12 cellular contexts compared by ENCODE assay signal in genomic region chr2:101004671-101005325, GRCh38. TPM values are rescaled to one million over a fixed set of nuclear protein-coding genes. Genes with fewer than 3 reads are reported as not detected.
DNase-seq lines count a peak whose midpoint lies in the region; ATAC-seq and TF ChIP-seq lines count a peak whose summit lies in the region.
"Had no signal": no experiment of that assay in that cellular context is flagged by ENCODE, and none has a peak within 500 bp of the region (broad histone marks: within the 10 kb centered on the region; RNA-seq: fewer than 3 reads in every experiment).

No MANE protein-coding gene starts in this region.

- ATAC-seq in DND-41 (ENCODE audit: insufficient read depth, low read depth) (no peak), WTC11 (no peak), GM19467 (IDR thresholded peaks at IDR 0.05; ENCODE audit: unreplicated experiment) (no peak), left cardiac atrium (no peak)

- BruUV-seq in A673 (replicated peaks; lab: Mats Ljungman, UMichigan) = no TSS peak

- H3K27me3 ChIP-seq in A673 (replicated peaks; ENCODE audit: insufficient read depth, low read depth, low read length, poor library complexity) = no peaks in the 10 kb centered on the region
- H3K27me3 ChIP-seq in DND-41 (ENCODE audit: insufficient read depth, low read length, poor library complexity) = no peaks in the 10 kb centered on the region
- H3K27me3 ChIP-seq in iPS-18a (ENCODE audit: control insufficient read depth, insufficient read depth, low read length) = peaks cover 9% of the 10 kb centered on the region
- H3K27me3 ChIP-seq in effector memory CD4-positive, alpha-beta T cell (replicated peaks; ENCODE audit: control insufficient read depth, insufficient read depth, low read length, poor library complexity, severe bottlenecking) = no peaks in the 10 kb centered on the region
- H3K27me3 ChIP-seq: sigmoid colon, SJCRH30 had no signal

- no peak overlapping the region for H3K9ac ChIP-seq in DND-41 (ENCODE audit: low read depth, low read length)
- H3K9ac ChIP-seq in iPS-18a (ENCODE audit: low read length) = peak overlapping the region; percentile 98

- no peak overlapping the region for H3K4me3 ChIP-seq in A673 (ENCODE audit: low read depth, low read length, poor library complexity, severe bottlenecking)
- H3K4me3 ChIP-seq in DND-41 (ENCODE audit: low read depth in 1 of 2, low read length in 2 of 2) = no peak overlapping the region
- H3K4me3 ChIP-seq in iPS-18a (ENCODE audit: low read length) = peak overlapping the region; percentile 96
- H3K4me3 ChIP-seq in effector memory CD4-positive, alpha-beta T cell (ENCODE audit: insufficient read depth, low read depth, low read length, poor library complexity, severe bottlenecking) = no peak overlapping the region
- H3K4me3 ChIP-seq: sigmoid colon had no signal

- peak overlapping the region; percentile 2 for H3K27ac ChIP-seq in A673 (ENCODE audit: low read depth, low read length, poor library complexity, severe bottlenecking)
- no peak overlapping the region for H3K27ac ChIP-seq in DND-41 (ENCODE audit: low read length)
- no peak overlapping the region for H3K27ac ChIP-seq in iPS-18a (ENCODE audit: low read length)
- no peak overlapping the region for H3K27ac ChIP-seq in effector memory CD4-positive, alpha-beta T cell (ENCODE audit: insufficient read depth, low read length, poor library complexity, severe bottlenecking)
- H3K27ac ChIP-seq: sigmoid colon, SJCRH30 had no signal

- no peak overlapping the region for H2AFZ ChIP-seq in DND-41 (ENCODE audit: low read depth, low read length)

- H4K20me1 ChIP-seq in DND-41 (ENCODE audit: insufficient read depth, low read length) = peaks cover 27% of the 10 kb centered on the region; the same call in 1 of the 2 replicates

- peaks cover 42% of the 10 kb centered on the region for H3K79me2 ChIP-seq in DND-41 (ENCODE audit: insufficient read depth, low read length)

- H3K27me3 Mint-ChIP-seq in WTC11 (ENCODE audit: low read depth) = peaks cover 11% of the 10 kb centered on the region

- H3K36me3 ChIP-seq in A673 (ENCODE audit: insufficient read depth, low read length, poor library complexity, severe bottlenecking) (peaks cover 62% of the 10 kb centered on the region), DND-41 (ENCODE audit: insufficient read depth, low read length) (peaks cover 67% of the 10 kb centered on the region), iPS-18a (ENCODE audit: control insufficient read depth, low read depth, low read length) (peaks cover 56% of the 10 kb centered on the region)
- peaks cover 50% of the 10 kb centered on the region for H3K36me3 ChIP-seq in effector memory CD4-positive, alpha-beta T cell (ENCODE audit: control insufficient read depth, insufficient read depth, low read length)

- H3K9me3 ChIP-seq in A673 (ENCODE audit: low read depth, low read length, poor library complexity, severe bottlenecking) (no peaks in the 10 kb centered on the region), DND-41 (ENCODE audit: insufficient read depth, low read length, severe bottlenecking) (no peaks in the 10 kb centered on the region), iPS-18a (ENCODE audit: control insufficient read depth, low read depth, low read length) (no peaks in the 10 kb centered on the region)
- H3K9me3 ChIP-seq in effector memory CD4-positive, alpha-beta T cell (ENCODE audit: control insufficient read depth, low read length) = no peaks in the 10 kb centered on the region
- H3K9me3 ChIP-seq: sigmoid colon had no signal

- TF ChIP-seq CTCF in A673 (conservative IDR thresholded peaks at IDR 0.05; ENCODE audit: low read depth, low read length) = no peak
- no peak for TF ChIP-seq CTCF in DND-41 (IDR thresholded peaks at IDR 0.05; ENCODE audit: borderline replicate concordance, extremely low read depth, low read length, poor library complexity, severe bottlenecking)
- no peak for TF ChIP-seq CTCF in WTC11 (IDR thresholded peaks at IDR 0.05)

- H3K27ac Mint-ChIP-seq in WTC11 = peak overlapping the region; percentile 96

- no peaks in the 10 kb centered on the region for H3K9me3 Mint-ChIP-seq in WTC11

- H3K4me1 Mint-ChIP-seq in WTC11 = peaks cover 56% of the 10 kb centered on the region

- peak overlapping the region; percentile 98 for H3K4me3 Mint-ChIP-seq in WTC11

- intact Hi-C loops in A673 (cut with micrococcal nuclease; ENCODE audit: unreplicated experiment) (no loop called here), left cardiac atrium (cut with DNase I) (no loop called here)

- H3K4me1 ChIP-seq in A673 (ENCODE audit: insufficient read depth, low read length, poor library complexity, severe bottlenecking) (peaks cover 15% of the 10 kb centered on the region), DND-41 (ENCODE audit: insufficient read depth, low read length) (peaks cover 27% of the 10 kb centered on the region), iPS-18a (ENCODE audit: control insufficient read depth, low read depth, low read length) (peaks cover 8% of the 10 kb centered on the region)
- H3K4me1 ChIP-seq in effector memory CD4-positive, alpha-beta T cell (ENCODE audit: control insufficient read depth, insufficient read depth, low read length, poor library complexity, severe bottlenecking) = peaks cover 11% of the 10 kb centered on the region

- peak overlapping the region; percentile 76; the same call in 1 of the 2 replicates for H3K4me2 ChIP-seq in DND-41 (ENCODE audit: insufficient read depth, low read length)

- CTCF ChIA-PET in A673 (lab: Charles Lee) = no interaction called here
- CTCF ChIA-PET in WTC11 (lab: Charles Lee) = interaction anchor here (1.3 kb wide), 1 partner anchor 148 kb away, joined by 3 read pairs; no protein-coding TSS in a partner anchor

- DNase-seq in A673 (ENCODE audit: low spot score) (no peak), DND-41 (no peak), WTC11 (ENCODE audit: low spot score) (no peak), left cardiac atrium (no peak), SHP77 (lab: John Stamatoyannopoulos, UW) (no peak)
- DNase-seq in effector memory CD4-positive, alpha-beta T cell = no peak
- DNase-seq: DMS53, NCI-H2081 treated with DMSO at 0.1 percent for 48 hours, sigmoid colon, SJCRH30 had no signal

- POLR2A ChIA-PET in A673 (lab: Charles Lee; ENCODE audit: low non-redundant PET) (no interaction called here), WTC11 (lab: Charles Lee) (no interaction called here)

- H3K36me3 Mint-ChIP-seq in WTC11 = peaks cover 71% of the 10 kb centered on the region

TF ChIP-seq in WTC11, 78 proteins besides CTCF, POLR2A, EP300 and RAD21 (continues in another document):
- no peak; the same call in 1 of the 2 replicates for TF ChIP-seq ZNF671 (CRISPR knock-in tag; IDR thresholded peaks at IDR 0.05)
- TF ChIP-seq JAZF1 (CRISPR knock-in tag; IDR thresholded peaks at IDR 0.05) = no peak
- peak; percentile 72 for TF ChIP-seq ZNF425 (CRISPR knock-in tag; conservative IDR thresholded peaks at IDR 0.05)
- TF ChIP-seq ERG (CRISPR knock-in tag; IDR thresholded peaks at IDR 0.05) = 0 out of 2 replicates have a peak, but pooled peaks have one; percentile 50
- no peak for TF ChIP-seq STAT6 (CRISPR knock-in tag; conservative IDR thresholded peaks at IDR 0.05; ENCODE audit: low read depth)

RNA-seq across cellular contexts. Expression of gene RPL31, which starts 2.7 kb away (rescaled TPM):
- total RNA-seq in A673 (2021) (1,187 and 1,196 TPM in 2 replicates), WTC11 (2021) (1,590 to 1,874 TPM (median 1,822 TPM) in 3 replicates), left cardiac atrium (100 to 1,000 TPM; 870 to 899 TPM)
